ENCODE assay signal across 23 cellular contexts in the genomic region with DNA sequence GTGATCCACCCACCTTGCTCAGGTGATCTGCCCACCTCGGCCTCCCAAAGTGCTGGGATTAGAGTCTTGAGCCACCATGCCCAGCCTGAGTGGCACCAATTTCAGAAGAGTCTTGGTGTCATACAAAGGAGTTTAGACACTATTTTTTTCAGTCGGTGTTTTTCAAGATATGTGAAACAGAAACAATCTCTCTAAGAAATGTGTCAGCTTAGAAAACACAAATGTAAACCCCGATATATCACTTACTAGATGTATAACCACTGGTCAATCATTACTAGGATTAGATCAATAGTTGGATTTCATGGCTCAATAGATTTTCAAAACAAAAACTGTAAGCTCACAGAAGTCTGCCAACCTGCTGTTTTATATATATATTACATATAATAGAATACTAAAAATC.
DNase-seq lines count a peak whose midpoint lies in the region; ATAC-seq, FAIRE-seq and TF ChIP-seq lines count a peak whose summit lies in the region.
"Had no signal": no experiment of that assay in that cellular context is flagged by ENCODE, and none has a peak within 500 bp of the region (broad histone marks: within the 10 kb centered on the region; RNA-seq: fewer than 3 reads in every experiment).

No MANE protein-coding gene starts in this region.

- H3K36me3 Mint-ChIP-seq in WTC11, result peaks cover 30% of the 10 kb centered on the region
- H3K36me3 Mint-ChIP-seq: CD8-positive, alpha-beta T cell had no signal

- DNase-seq in GM12878 (ENCODE audit: low read depth, low spot score) (no peak), NCI-H345 treated with DMSO at 0.1 percent for 48 hours (lab: John Stamatoyannopoulos, UW; ENCODE audit: unreplicated experiment) (no peak), WTC11 (ENCODE audit: low spot score) (no peak), lower lobe of right lung (no peak), NCI-H82 (lab: John Stamatoyannopoulos, UW) (no peak)
- DNase-seq: CD8-positive, alpha-beta T cell; DND-41; hypothalamus; kidney glomerular epithelial cell; MM.1S; NCI-H1930; NCI-H446 treated with DMSO at 0.1 percent for 48 hours; nephron progenitor cell; stimulated activated CD4-positive, alpha-beta T cell treated with anti-CD3 and anti-CD28 coated beads, Interleukin-2, amount 100 ng/mL, for 48 hours; T1000 had no signal

- no peaks in the 10 kb centered on the region for H3K27me3 Mint-ChIP-seq in WTC11 (ENCODE audit: low read depth)
- H3K27me3 Mint-ChIP-seq: activated naive CD8-positive, alpha-beta T cell; brain had no signal

- H3K4me2 ChIP-seq in GM12878 (ENCODE audit: control insufficient read depth, insufficient read depth), result no peak overlapping the region

- H3K4me1 ChIP-seq in GM12878 (ENCODE audit: control insufficient read depth, insufficient read depth, low read length), result no peaks in the 10 kb centered on the region
- H3K4me1 ChIP-seq in lower lobe of right lung, result no peaks in the 10 kb centered on the region

- H3K4me3 Mint-ChIP-seq in WTC11, result no peak overlapping the region
- H3K4me3 Mint-ChIP-seq: activated naive CD8-positive, alpha-beta T cell; brain; CD8-positive, alpha-beta T cell; nephron progenitor cell had no signal

- no peaks in the 10 kb centered on the region for H3K79me2 ChIP-seq in GM12878 (ENCODE audit: control insufficient read depth, insufficient read depth, low read length)

- in situ Hi-C loops in GM12878 (cut with MboI), result no loop called here

- no peaks in the 10 kb centered on the region for H4K20me1 ChIP-seq in GM12878 (ENCODE audit: control insufficient read depth, insufficient read depth)

- POLR2A ChIA-PET in GM12878 (lab: Charles Lee) (no interaction called here), WTC11 (lab: Charles Lee) (no interaction called here)

- WGBS in GM12878 (ENCODE audit: insufficient coverage, insufficient replicate concordance, low lambda C conversion rate, missing lambda C conversion rate), result 54% methylated on average over 3 of the region's 3 CpGs

- peaks cover 5% of the 10 kb centered on the region for H3K4me1 Mint-ChIP-seq in WTC11

- no peaks in the 10 kb centered on the region for H3K36me3 ChIP-seq in GM12878 (ENCODE audit: control insufficient read depth in 2 of 2, insufficient read depth in 2 of 2, low read length in 1 of 2)
- H3K36me3 ChIP-seq in lower lobe of right lung, result peaks cover 72% of the 10 kb centered on the region

- no peak for TF ChIP-seq EP300 in GM12878 (IDR thresholded peaks at IDR 0.05; ENCODE audit: borderline replicate concordance in 1 of 2, control insufficient read depth in 1 of 2, low read depth in 2 of 2, low read length in 2 of 2)

- TF ChIP-seq CTCF in GM12878 (IDR thresholded peaks at IDR 0.05 in 2 of 3, conservative IDR thresholded peaks at IDR 0.05 in 1 of 3; ENCODE audit: control insufficient read depth in 2 of 3, extremely low read depth in 1 of 3, insufficient read depth in 1 of 3, low read depth in 3 of 3, low read length in 3 of 3) (no peak), WTC11 (IDR thresholded peaks at IDR 0.05) (no peak), lower lobe of right lung (IDR thresholded peaks at IDR 0.05) (no peak)

- RAD21 ChIA-PET in GM12878 (lab: Charles Lee; ENCODE audit: unreplicated experiment), result no interaction called here

- CTCF ChIA-PET in GM12878 (lab: Yijun Ruan, JAX) (no interaction called here), WTC11 (lab: Charles Lee) (interaction anchor here (1.3 kb wide), 1 partner anchor 47 kb away, joined by 3 read pairs; no protein-coding TSS in a partner anchor)

- no peak overlapping the region for H3K27ac Mint-ChIP-seq in WTC11
- H3K27ac Mint-ChIP-seq: activated naive CD8-positive, alpha-beta T cell; brain; CD8-positive, alpha-beta T cell had no signal

- peak; percentile 92 for ATAC-seq in GM18909 (IDR thresholded peaks at IDR 0.05; ENCODE audit: poor library complexity, unreplicated experiment)
- ATAC-seq in GM21786 (IDR thresholded peaks at IDR 0.05; ENCODE audit: unreplicated experiment), result peak; percentile 76
- peak; percentile 62 for ATAC-seq in HG03108 (IDR thresholded peaks at IDR 0.05; ENCODE audit: unreplicated experiment)
- ATAC-seq in GM12878, result peak; percentile 70
- ATAC-seq in WTC11, result no peak
- ATAC-seq in lower lobe of right lung, result no peak
- ATAC-seq: activated CD4-positive, CD25-positive, alpha-beta regulatory T cell treated with anti-CD3 and anti-CD28 coated beads, Interleukin-2, amount 50 U/mL, for 24 hours; CD8-positive, alpha-beta T cell had no signal

- TF ChIP-seq POLR2A in GM12878 (IDR thresholded peaks at IDR 0.05; ENCODE audit: low read depth, low read length), result no peak

- TF ChIP-seq RAD21 in GM12878 (IDR thresholded peaks at IDR 0.05; ENCODE audit: insufficient read depth, low read depth, low read length), result no peak

- no peak for FAIRE-seq in GM12878 (lab: Jason Lieb, UNC)
- FAIRE-seq: endothelial cell of umbilical vein had no signal

- no peak overlapping the region for H2AFZ ChIP-seq in GM12878 (ENCODE audit: control insufficient read depth, low read depth, low read length)

- H3K4me3 ChIP-seq in GM12878 (no peak overlapping the region), lower lobe of right lung (no peak overlapping the region)

- no peaks in the 10 kb centered on the region for H3K9me3 ChIP-seq in GM12878 (replicated peaks; ENCODE audit: control insufficient read depth, insufficient read depth, low read length)
- no peaks in the 10 kb centered on the region for H3K9me3 ChIP-seq in lower lobe of right lung

- H3K9ac ChIP-seq in GM12878 (ENCODE audit: control insufficient read depth, insufficient read depth, low read length), result no peak overlapping the region

- no peak overlapping the region for H3K27ac ChIP-seq in GM12878 (ENCODE audit: control insufficient read depth, insufficient read depth)
- H3K27ac ChIP-seq in lower lobe of right lung, result no peak overlapping the region
- H3K27ac ChIP-seq: RWPE1 had no signal

- SMC1A ChIA-PET in GM12878 (lab: Charles Lee; ENCODE audit: uncharacterized antibody, unreplicated experiment), result interaction anchor here (0.6 to 1.1 kb wide), 2 partner anchors 17 to 25 kb away, joined by 4 read pairs; no protein-coding TSS in a partner anchor

- no TSS peak for BruUV-seq in GM12878 (replicated peaks; lab: Mats Ljungman, UMichigan)

- H3K27me3 ChIP-seq in GM12878 (replicated peaks in 1 of 2; ENCODE audit: control insufficient read depth in 2 of 2, insufficient read depth in 2 of 2, low read length in 1 of 2) (no peaks in the 10 kb centered on the region), lower lobe of right lung (ENCODE audit: low read depth) (no peaks in the 10 kb centered on the region)

- no peaks in the 10 kb centered on the region for H3K9me3 Mint-ChIP-seq in WTC11
- H3K9me3 Mint-ChIP-seq: brain; CD8-positive, alpha-beta T cell; nephron progenitor cell had no signal

- intact Hi-C loops in GM12878 (cut with micrococcal nuclease; ENCODE audit: unreplicated experiment) (no loop called here), lower lobe of right lung (cut with DNase I) (no loop called here)

TF ChIP-seq in GM12878, 131 proteins besides CTCF, POLR2A, EP300 and RAD21 (continues in another document):
- TF ChIP-seq TBL1XR1 (IDR thresholded peaks at IDR 0.05; ENCODE audit: low read depth, low read length), result no peak
- TF ChIP-seq JUNB (IDR thresholded peaks at IDR 0.05), result no peak
- TF ChIP-seq NFIC (IDR thresholded peaks at IDR 0.05; ENCODE audit: low read depth, low read length), result no peak
- no peak for TF ChIP-seq SKIL (IDR thresholded peaks at IDR 0.05; ENCODE audit: low read depth, poor library complexity, severe bottlenecking)
- TF ChIP-seq SUPT20H (IDR thresholded peaks at IDR 0.05; ENCODE audit: borderline replicate concordance, control insufficient read depth, low read depth, low read length), result no peak

TF ChIP-seq in WTC11, 78 proteins besides CTCF, POLR2A, EP300 and RAD21 (continues in another document):
- TF ChIP-seq MXD4 (CRISPR knock-in tag; IDR thresholded peaks at IDR 0.05; ENCODE audit: borderline replicate concordance), result no peak
- TF ChIP-seq, protein P1, sequence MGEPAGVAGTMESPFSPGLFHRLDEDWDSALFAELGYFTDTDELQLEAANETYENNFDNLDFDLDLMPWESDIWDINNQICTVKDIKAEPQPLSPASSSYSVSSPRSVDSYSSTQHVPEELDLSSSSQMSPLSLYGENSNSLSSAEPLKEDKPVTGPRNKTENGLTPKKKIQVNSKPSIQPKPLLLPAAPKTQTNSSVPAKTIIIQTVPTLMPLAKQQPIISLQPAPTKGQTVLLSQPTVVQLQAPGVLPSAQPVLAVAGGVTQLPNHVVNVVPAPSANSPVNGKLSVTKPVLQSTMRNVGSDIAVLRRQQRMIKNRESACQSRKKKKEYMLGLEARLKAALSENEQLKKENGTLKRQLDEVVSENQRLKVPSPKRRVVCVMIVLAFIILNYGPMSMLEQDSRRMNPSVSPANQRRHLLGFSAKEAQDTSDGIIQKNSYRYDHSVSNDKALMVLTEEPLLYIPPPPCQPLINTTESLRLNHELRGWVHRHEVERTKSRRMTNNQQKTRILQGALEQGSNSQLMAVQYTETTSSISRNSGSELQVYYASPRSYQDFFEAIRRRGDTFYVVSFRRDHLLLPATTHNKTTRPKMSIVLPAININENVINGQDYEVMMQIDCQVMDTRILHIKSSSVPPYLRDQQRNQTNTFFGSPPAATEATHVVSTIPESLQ (CRISPR knock-in tag; IDR thresholded peaks at IDR 0.05), result no peak
- no peak for TF ChIP-seq KAT7 (CRISPR knock-in tag; IDR thresholded peaks at IDR 0.05; ENCODE audit: borderline replicate concordance)
- TF ChIP-seq HMGXB4 (CRISPR knock-in tag; IDR thresholded peaks at IDR 0.05), result no peak
- TF ChIP-seq GABPB1 (CRISPR knock-in tag; IDR thresholded peaks at IDR 0.05), result no peak

Comparison
In these comparisons a context has a peak if more than half of its experiments do, and no peak if none do; other contexts are left out.
1. ATAC-seq: peak in GM18909 (single experiment), GM21786 (single experiment), HG03108 (single experiment) and GM12878 (single experiment); none in WTC11 (single experiment) and lower lobe of right lung (0 of 2).